Comparison of ENCODE assay signal across 8 cellular contexts in genomic region chr6:29926795-29927427, GRCh38. TPM values are rescaled to one million over a fixed set of nuclear protein-coding genes. Genes with fewer than 3 reads are reported as not detected.
A peak's percentile ranks its signal among the peaks of the same experiment; 100 is the strongest.
DNase-seq lines count a peak whose midpoint lies in the region; ATAC-seq, FAIRE-seq and TF ChIP-seq lines count a peak whose summit lies in the region.

No MANE protein-coding gene starts in this region.

- H3K4me3 ChIP-seq in K562 = no peak overlapping the region
- H3K4me3 ChIP-seq in mesendoderm (ENCODE audit: low read length) = no peak overlapping the region

- in situ Hi-C loops in K562 (cut with MboI) = loop anchor here (5.0 kb wide), 1 partner anchor 40 kb away; no protein-coding TSS in a partner anchor

- BruUV-seq in K562 (replicated peaks; lab: Mats Ljungman, UMichigan) = no TSS peak

- H2BK5ac ChIP-seq in mesendoderm (ENCODE audit: low read length) = no peak overlapping the region

- TF ChIP-seq RAD21 in K562 (CRISPR knock-in tag; conservative IDR thresholded peaks at IDR 0.05 in 1 of 2, IDR thresholded peaks at IDR 0.05 in 1 of 2) = no peak

- ATAC-seq in GM18870 (IDR thresholded peaks at IDR 0.05; ENCODE audit: unreplicated experiment) (peak; percentile 53), HG03521 (IDR thresholded peaks at IDR 0.05; ENCODE audit: unreplicated experiment) (peak; percentile 66), K562 (peak; percentile 71)

- POLR2A ChIA-PET in K562 (lab: Yijun Ruan, JAX) = interaction anchor here (0.6 kb wide), 1 partner anchor 22 kb away, joined by 3 read pairs; no protein-coding TSS in a partner anchor

- H3K9me3 ChIP-seq in K562 (replicated peaks; ENCODE audit: control insufficient read depth, insufficient read depth, low read depth, low read length) = no peaks in the 10 kb centered on the region

- FAIRE-seq in K562 (lab: Jason Lieb, UNC) = no peak

- H3K18ac ChIP-seq in mesendoderm (ENCODE audit: low read length) = no peak overlapping the region

- H2BK120ac ChIP-seq in mesendoderm (ENCODE audit: low read depth, low read length) = no peak overlapping the region

- intact Hi-C loops in K562 (cut with micrococcal nuclease) = no loop called here

- no peak for TF ChIP-seq POLR2A in K562 (conservative IDR thresholded peaks at IDR 0.05)

- TF ChIP-seq EP300 in K562 (IDR thresholded peaks at IDR 0.05; ENCODE audit: low read length) = no peak

- CTCF ChIA-PET in K562 (lab: Yijun Ruan, JAX; ENCODE audit: low intra/inter-chr PET ratio) = no interaction called here

- H4K5ac ChIP-seq in mesendoderm (ENCODE audit: low read length) = no peak overlapping the region

- no peak overlapping the region for H3K23ac ChIP-seq in mesendoderm (ENCODE audit: low read length)

- H2AK5ac ChIP-seq in mesendoderm (ENCODE audit: low read length) = no peak overlapping the region

- H3K36me3 ChIP-seq in K562 (ENCODE audit: control insufficient read depth, insufficient read depth, low read length) (no peaks in the 10 kb centered on the region), mesendoderm (ENCODE audit: control insufficient read depth, insufficient read depth, low read length) (no peaks in the 10 kb centered on the region)

- H3K79me1 ChIP-seq in mesendoderm (ENCODE audit: low read length) = no peaks in the 10 kb centered on the region

- no peaks in the 10 kb centered on the region for H4K20me1 ChIP-seq in K562 (replicated peaks; ENCODE audit: control insufficient read depth, insufficient read depth, low read length)

- TF ChIP-seq CTCF in K562 (IDR thresholded peaks at IDR 0.05 in 2 of 3, conservative IDR thresholded peaks at IDR 0.05 in 1 of 3; ENCODE audit: insufficient read depth in 2 of 3, low read depth in 1 of 3, low read length in 3 of 3) = no peak

- no peak overlapping the region for H2AFZ ChIP-seq in K562 (ENCODE audit: low read depth, low read length)

- H4K8ac ChIP-seq in mesendoderm (ENCODE audit: low read depth, low read length) = no peak overlapping the region

- WGBS in K562 (ENCODE audit: insufficient coverage, low coverage, missing lambda C conversion rate) = 51% methylated on average over 39 of the region's 54 CpGs
- no CpG with 5 or more reads among the region's 54 CpGs for WGBS in mesendoderm (ENCODE audit: extremely low coverage, insufficient coverage, low lambda C conversion rate)

- H3K27ac ChIP-seq in K562 (ENCODE audit: extremely low read depth, low read depth, low read length) (no peak overlapping the region), mesendoderm (ENCODE audit: low read depth, low read length) (no peak overlapping the region)

- H3K4ac ChIP-seq in mesendoderm (ENCODE audit: low read depth, low read length) = no peak overlapping the region

- H3K56ac ChIP-seq in mesendoderm (ENCODE audit: low read length) = no peak overlapping the region

- DNase-seq in UCSD-AML1 (lab: John Stamatoyannopoulos, UW; ENCODE audit: unreplicated experiment) = peak; percentile 42
- peak in 1 of 4 experiments; percentile 20 for DNase-seq in K562 (ENCODE audit: extremely low read depth in 1 of 4, low spot score in 3 of 4)
- DNase-seq in iPS-NIHi7 (ENCODE audit: extremely low spot score) = peak; percentile 78
- peak; percentile 62 to 75 for DNase-seq in stimulated activated CD4-positive, alpha-beta T cell treated with anti-CD3 and anti-CD28 coated beads, Interleukin-1b, Interleukin-23, amount 100 ng/mL, for 4 hours (ENCODE audit: low read depth in 2 of 2)
- DNase-seq in NCI-H748 treated with DMSO at 0.1 percent for 48 hours (lab: John Stamatoyannopoulos, UW) = no peak
- no peak for DNase-seq in mesendoderm

- no peaks in the 10 kb centered on the region for H3K9me1 ChIP-seq in K562 (ENCODE audit: control insufficient read depth, insufficient read depth, low read length)

- H3K4me2 ChIP-seq in K562 (ENCODE audit: insufficient read depth, low read length) (no peak overlapping the region), mesendoderm (ENCODE audit: low read length) (no peak overlapping the region)

- H3K4me1 ChIP-seq in K562 (replicated peaks in 1 of 2; ENCODE audit: control insufficient read depth in 2 of 2, insufficient read depth in 2 of 2, low read length in 2 of 2) (peaks cover 0 to 10% of the 10 kb centered on the region in 2 experiments; a peak in 2 of 5 replicates), mesendoderm (ENCODE audit: control insufficient read depth, low read depth, low read length) (no peaks in the 10 kb centered on the region)

- H2BK15ac ChIP-seq in mesendoderm (replicated peaks; ENCODE audit: low read depth) = no peak overlapping the region

- H3K27me3 ChIP-seq in K562 (ENCODE audit: control insufficient read depth in 2 of 2, insufficient read depth in 2 of 2, low read length in 2 of 2) = peaks cover 0 to 12% of the 10 kb centered on the region in 2 experiments; a peak in 3 of 5 replicates
- no peaks in the 10 kb centered on the region for H3K27me3 ChIP-seq in mesendoderm (ENCODE audit: insufficient read depth, low read length, poor library complexity)

- H3K79me2 ChIP-seq in K562 (ENCODE audit: control insufficient read depth, insufficient read depth, low read length) (no peaks in the 10 kb centered on the region), mesendoderm (ENCODE audit: control insufficient read depth, insufficient read depth, low read length) (no peaks in the 10 kb centered on the region)

- H3K9ac ChIP-seq in K562 (ENCODE audit: insufficient read depth in 1 of 2, low read depth in 2 of 2, low read length in 2 of 2) = no peak overlapping the region
- H3K9ac ChIP-seq in mesendoderm (ENCODE audit: low read length) = no peak overlapping the region

TF ChIP-seq in K562, 482 proteins besides CTCF, POLR2A, EP300 and RAD21:
- TF ChIP-seq NUFIP1 (IDR thresholded peaks at IDR 0.05; ENCODE audit: partially characterized antibody) (no peak), ZBTB33 (CRISPR knock-in tag; IDR thresholded peaks at IDR 0.05) (0 out of 2 replicates have a peak, but pooled peaks have one; percentile 22)

RNA-seq across cellular contexts. Expression of gene HLA-A, which starts 15.4 kb away (rescaled TPM):
- not detected in 2 replicates for total RNA-seq in K562 (2011; cell fraction: chromatin; rRNA removed; ENCODE audit: low replicate concordance)
- not detected in 2 replicates for total RNA-seq in K562 (2011; cell fraction: nucleolus; rRNA removed)
- not detected in 2 replicates for total RNA-seq in K562 (2011; cell fraction: nucleoplasm; rRNA removed)
- total RNA-seq in K562 (2014; rRNA removed) (not detected in 2 replicates), K562 (2014; rRNA removed; fragmentation: Illumina TruSeq; extraction: Trizol) (not detected in 2 replicates), K562 (2015; rRNA removed; fragmentation: Illumina TruSeq; extraction: Trizol) (not detected in 2 replicates), K562 (2021) (3.3 and 4.5 TPM in 2 replicates)
- polyA plus RNA-seq in K562 (2011; rRNA removed) (not detected in 2 replicates), K562 (2014; fragmentation: Illumina TruSeq; extraction: Trizol) (not detected in 2 replicates), K562 (2014; fragmentation: Nextera tagmentation; extraction: Ambion mirVana) (not detected), K562 (2014; rRNA removed) (0.09 and 0.46 TPM in 2 replicates)
- polyA plus RNA-seq in K562 (2011; cell fraction: cytosol; rRNA removed) = 0.04 and 0.09 TPM in 2 replicates
- polyA plus RNA-seq in K562 (2011; cell fraction: nucleus; rRNA removed) = not detected in 2 replicates
- 0.04 and 0.15 TPM in 2 replicates for polyA plus RNA-seq in K562 (2012)
- 0.27 TPM in 1 of 2 replicates, not detected in the other for polyA minus RNA-seq in K562 (2011; rRNA and poly(A)+ RNA removed)
- polyA minus RNA-seq in K562 (2011; cell fraction: cytosol; rRNA and poly(A)+ RNA removed) = 3.5 and 8.9 TPM in 2 replicates
- polyA minus RNA-seq in K562 (2011; cell fraction: nucleus; rRNA and poly(A)+ RNA removed) = 0.78 and 1.1 TPM in 2 replicates
- 258 TPM for polyA plus RNA-seq in mesendoderm (2013, experiment 1 of 2)
- 262 TPM for polyA plus RNA-seq in mesendoderm (2013, experiment 2 of 2)

Comparison
In these comparisons a context has a peak if more than half of its experiments do, and no peak if none do; other contexts are left out.
1. DNase-seq: peak in UCSD-AML1 (single experiment), iPS-NIHi7 (single experiment) and stimulated activated CD4-positive, alpha-beta T cell treated with anti-CD3 and anti-CD28 coated beads, Interleukin-1b, Interleukin-23, amount 100 ng/mL, for 4 hours (2 of 2); none in NCI-H748 treated with DMSO at 0.1 percent for 48 hours (single experiment) and mesendoderm (single experiment).
2. Peak in every context shown above with its lines, with median percentiles within 50 percentile points of each other: ATAC-seq.